ENCODE assay signal across 22 cellular contexts in the genomic region with DNA sequence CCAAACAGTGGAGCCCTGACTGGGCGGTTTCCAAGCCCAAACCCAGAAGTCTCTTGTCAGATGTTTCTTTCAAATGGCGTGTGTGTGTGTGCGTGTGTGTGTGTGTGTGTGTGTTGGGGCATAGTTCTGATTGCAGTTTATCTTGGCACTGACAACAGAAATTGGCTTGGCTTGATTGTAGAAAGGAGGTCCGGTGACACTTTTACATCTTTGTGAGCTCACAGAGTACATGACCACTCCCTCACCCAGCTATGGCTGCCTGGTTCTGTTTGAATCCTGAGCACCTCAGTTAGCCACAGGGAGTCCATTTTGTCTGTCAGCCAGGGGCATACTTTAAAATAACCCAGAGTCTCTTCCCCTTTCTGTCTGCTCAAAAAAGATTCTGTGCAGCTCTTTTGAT.
"Had no signal": no experiment of that assay in that cellular context is flagged by ENCODE, and none has a peak within 500 bp of the region (broad histone marks: within the 10 kb centered on the region; RNA-seq: fewer than 3 reads in every experiment).

No MANE protein-coding gene starts in this region.

- ATAC-seq: heart left ventricle; left lung; lower lobe of right lung; psoas muscle; sciatic nerve; stimulated activated naive B cell treated with anti-CD40 and anti-IgM and Interleukin-4, amounts not matched to agents 10 μg/mL and 1 μg/mL and 100 μg/mL, for 72 hours; stimulated activated naive CD8-positive, alpha-beta T cell treated with anti-CD3 and anti-CD28 coated beads, Interleukin-15, amount 100 ng/mL, for 72 hours had no signal

- H3K27me3 ChIP-seq: heart left ventricle, left lung, spleen had no signal

- FAIRE-seq: endothelial cell of umbilical vein, frontal cortex had no signal

- H3K4me3 ChIP-seq: coronary artery, heart left ventricle, left lung, lower lobe of right lung, psoas muscle, spleen, thoracic aorta had no signal

- H3K9me3 ChIP-seq: heart left ventricle, left lung, lower lobe of right lung, psoas muscle, spleen, thoracic aorta had no signal

- DNase-seq: effector CD4-positive, alpha-beta T cell; endodermal cell; erythroblast; heart left ventricle; hippocampal formation; kidney glomerular epithelial cell; left lung; lower lobe of right lung; psoas muscle; spleen; stimulated activated CD4-positive, alpha-beta T cell treated with anti-CD3 and anti-CD28 coated beads, Interleukin-15, amount 100 ng/mL, for 24 hours; stimulated activated CD4-positive, alpha-beta T cell treated with anti-CD3 and anti-CD28 coated beads, Interleukin-1b, Interleukin-23, amount 100 ng/mL, for 48 hours; stimulated activated CD4-positive, alpha-beta T cell treated with anti-CD3 and anti-CD28 coated beads, Interleukin-4, amount 100 ng/mL, for 4 hours; stimulated activated naive B cell treated with anti-CD40 and anti-IgM and Interleukin-4, amounts not matched to agents 10 μg/mL and 1 μg/mL and 100 μg/mL, for 72 hours; stimulated activated naive CD8-positive, alpha-beta T cell treated with anti-CD3 and anti-CD28 coated beads, Interleukin-15, amount 100 ng/mL, for 72 hours; trophoblast cell had no signal

- H3K9ac ChIP-seq: parathyroid adenoma had no signal

- H3K4me1 ChIP-seq: heart left ventricle, left lung, lower lobe of right lung had no signal

- H3K36me3 ChIP-seq: heart left ventricle, left lung, lower lobe of right lung, spleen, thoracic aorta had no signal

- H3K27ac ChIP-seq: coronary artery, heart left ventricle, left lung, lower lobe of right lung, parathyroid adenoma, psoas muscle, spleen, thoracic aorta had no signal
